ENCODE assay signal across 8 cellular contexts in genomic region chr11:73995247-73995646, GRCh38. TPM values are rescaled to one million over a fixed set of nuclear protein-coding genes. Genes with fewer than 3 reads are reported as not detected.
DNase-seq lines count a peak whose midpoint lies in the region; ATAC-seq and TF ChIP-seq lines count a peak whose summit lies in the region.

No MANE protein-coding gene starts in this region.

- H3K36me3 Mint-ChIP-seq in activated T-cell treated with anti-CD3 and anti-CD28 coated beads, Interleukin-2, amount 50 U/mL, for 24 hours (ENCODE audit: low read depth) = peaks cover 3% of the 10 kb centered on the region
- no peaks in the 10 kb centered on the region for H3K36me3 Mint-ChIP-seq in activated naive CD4-positive, alpha-beta T cell treated with anti-CD3 and anti-CD28 coated beads, Interleukin-2, amount 50 U/mL, for 72 hours
- H3K36me3 Mint-ChIP-seq in glutamatergic neuron (ENCODE audit: unreplicated experiment) = no peaks in the 10 kb centered on the region

- H3K79me1 ChIP-seq in IMR-90 (ENCODE audit: low read depth in 1 of 2, low read length in 2 of 2) = no peaks in the 10 kb centered on the region

- H4K20me1 ChIP-seq in IMR-90 (ENCODE audit: insufficient read depth, low read length) = no peaks in the 10 kb centered on the region
- H4K20me1 ChIP-seq in hepatocyte (ENCODE audit: insufficient read depth, poor library complexity, severe bottlenecking) = no peaks in the 10 kb centered on the region

- H4K5ac ChIP-seq in IMR-90 (ENCODE audit: low read depth, low read length) = no peak overlapping the region

- H3K4me3 Mint-ChIP-seq in activated T-cell treated with anti-CD3 and anti-CD28 coated beads, Interleukin-2, amount 50 U/mL, for 24 hours = peak overlapping the region; percentile 59
- no peak overlapping the region for H3K4me3 Mint-ChIP-seq in glutamatergic neuron (ENCODE audit: unreplicated experiment)

- H2BK120ac ChIP-seq in IMR-90 (ENCODE audit: low read depth, low read length) = no peak overlapping the region

- DNase-seq in activated T-cell treated with anti-CD3 and anti-CD28 coated beads, Interleukin-2, amount 50 U/mL, for 24 hours = no peak
- DNase-seq in activated T-cell treated with anti-CD3 and anti-CD28 coated beads, Interleukin-2, amount 50 U/mL, for 48 hours = no peak
- DNase-seq in IMR-90 (peak; percentile 16), hepatocyte (ENCODE audit: low spot score) (no peak), suprapubic skin (ENCODE audit: low spot score in 2 of 2) (no peak), glutamatergic neuron (no peak)
- DNase-seq in activated naive CD4-positive, alpha-beta T cell treated with anti-CD3 and anti-CD28 coated beads, Interleukin-2, amount 50 U/mL, for 72 hours (ENCODE audit: low spot score in 2 of 2) = no peak
- no peak for DNase-seq in stimulated activated naive CD8-positive, alpha-beta T cell treated with anti-CD3 and anti-CD28 coated beads, Interleukin-15, Interleukin-2, amounts not matched to agents 100 U/mL and 50 U/mL, for 24 hours

- no TSS peak for BruUV-seq in IMR-90 (replicated peaks; lab: Mats Ljungman, UMichigan)

- no peak for TF ChIP-seq EP300 in suprapubic skin (IDR thresholded peaks at IDR 0.05)

- no peaks in the 10 kb centered on the region for H3K79me2 ChIP-seq in hepatocyte

- H3K9me2 ChIP-seq in hepatocyte (replicated peaks; ENCODE audit: insufficient read depth) = no peaks in the 10 kb centered on the region

- H3K23ac ChIP-seq in IMR-90 (ENCODE audit: low read depth, low read length) = no peak overlapping the region

- no peak overlapping the region for H3K18ac ChIP-seq in IMR-90 (ENCODE audit: low read depth, low read length)

- no peak overlapping the region for H3K9ac ChIP-seq in IMR-90 (ENCODE audit: low read depth, low read length)

- H3K4me2 ChIP-seq in IMR-90 (ENCODE audit: low read depth, low read length) (no peak overlapping the region), hepatocyte (no peak overlapping the region)

- peak overlapping the region; percentile 92 for H3K27ac Mint-ChIP-seq in activated T-cell treated with anti-CD3 and anti-CD28 coated beads, Interleukin-2, amount 50 U/mL, for 24 hours
- peak overlapping the region; percentile 94 to 99 for H3K27ac Mint-ChIP-seq in activated naive CD4-positive, alpha-beta T cell treated with anti-CD3 and anti-CD28 coated beads, Interleukin-2, amount 50 U/mL, for 72 hours
- no peak overlapping the region for H3K27ac Mint-ChIP-seq in glutamatergic neuron (ENCODE audit: unreplicated experiment)

- ATAC-seq in IMR-90 (ENCODE audit: low read depth) = no peak; the same call in 1 of the 2 replicates
- ATAC-seq in activated naive CD4-positive, alpha-beta T cell treated with anti-CD3 and anti-CD28 coated beads, Interleukin-2, amount 50 U/mL, for 72 hours = peak; percentile 82 to 87
- peak; percentile 84 for ATAC-seq in stimulated activated naive CD8-positive, alpha-beta T cell treated with anti-CD3 and anti-CD28 coated beads, Interleukin-15, Interleukin-2, amounts not matched to agents 100 U/mL and 50 U/mL, for 24 hours

- no peak overlapping the region for H2BK15ac ChIP-seq in IMR-90 (ENCODE audit: low read depth, low read length)

- in situ Hi-C loops in IMR-90 (cut with MboI; ENCODE audit: low sequenced_read_pairs) = no loop called here

- H4K8ac ChIP-seq in IMR-90 (ENCODE audit: low read depth in 2 of 2, low read length in 2 of 2) = no peak overlapping the region

- intact Hi-C loops in IMR-90 (cut with micrococcal nuclease) = no loop called here

- no peaks in the 10 kb centered on the region for H3K27me3 Mint-ChIP-seq in activated T-cell treated with anti-CD3 and anti-CD28 coated beads, Interleukin-2, amount 50 U/mL, for 24 hours
- H3K27me3 Mint-ChIP-seq in glutamatergic neuron (ENCODE audit: unreplicated experiment) = peaks cover 2% of the 10 kb centered on the region

- TF ChIP-seq POLR2A in IMR-90 (IDR thresholded peaks at IDR 0.05; ENCODE audit: low read depth, low read length) (no peak), suprapubic skin (IDR thresholded peaks at IDR 0.05) (no peak)

- no peaks in the 10 kb centered on the region for H3K9me1 ChIP-seq in IMR-90 (ENCODE audit: insufficient read depth, low read length)

- TF ChIP-seq CTCF in IMR-90 (conservative IDR thresholded peaks at IDR 0.05; ENCODE audit: low read depth, low read length) (no peak), hepatocyte (IDR thresholded peaks at IDR 0.05; ENCODE audit: poor library complexity) (no peak), suprapubic skin (IDR thresholded peaks at IDR 0.05) (no peak), glutamatergic neuron (IDR thresholded peaks at IDR 0.05; ENCODE audit: partially characterized antibody, unreplicated experiment) (no peak)

- H4K91ac ChIP-seq in IMR-90 (ENCODE audit: insufficient read depth, low read depth, low read length) = no peak overlapping the region

- H3K4me3 ChIP-seq in IMR-90 (ENCODE audit: insufficient read depth, low read depth, low read length) = no peak overlapping the region
- no peak overlapping the region for H3K4me3 ChIP-seq in hepatocyte
- H3K4me3 ChIP-seq in suprapubic skin = no peak overlapping the region

- H3K4me1 ChIP-seq in IMR-90 (ENCODE audit: control insufficient read depth, insufficient read depth, low read length) = no peaks in the 10 kb centered on the region
- no peaks in the 10 kb centered on the region for H3K4me1 ChIP-seq in hepatocyte (ENCODE audit: insufficient read depth)
- H3K4me1 ChIP-seq in suprapubic skin = no peaks in the 10 kb centered on the region

- POLR2A ChIA-PET in IMR-90 (lab: Charles Lee; ENCODE audit: unreplicated experiment) = no interaction called here

- no peak overlapping the region for H3K4ac ChIP-seq in IMR-90 (ENCODE audit: low read depth, low read length)

- no peak overlapping the region for H2AFZ ChIP-seq in IMR-90 (replicated peaks; ENCODE audit: low read length, poor library complexity)
- no peak overlapping the region for H2AFZ ChIP-seq in hepatocyte

- H2AK9ac ChIP-seq in IMR-90 (replicated peaks; ENCODE audit: low read depth, low read length, poor library complexity) = no peak overlapping the region

- H2BK5ac ChIP-seq in IMR-90 (ENCODE audit: low read depth, low read length, poor library complexity, severe bottlenecking) = no peak overlapping the region

- H3K27me3 ChIP-seq in IMR-90 (ENCODE audit: control insufficient read depth, insufficient read depth, low read length) (no peaks in the 10 kb centered on the region; the same call in 1 of the 2 replicates), hepatocyte (no peaks in the 10 kb centered on the region), suprapubic skin (no peaks in the 10 kb centered on the region)

- H3K36me3 ChIP-seq in IMR-90 (ENCODE audit: control insufficient read depth, insufficient read depth, low read length) (no peaks in the 10 kb centered on the region), hepatocyte (replicated peaks; ENCODE audit: insufficient read depth, low read depth) (no peaks in the 10 kb centered on the region), suprapubic skin (no peaks in the 10 kb centered on the region)

- no peak overlapping the region for H2BK20ac ChIP-seq in IMR-90 (ENCODE audit: low read depth, low read length)

- H3K9me3 Mint-ChIP-seq in activated T-cell treated with anti-CD3 and anti-CD28 coated beads, Interleukin-2, amount 50 U/mL, for 24 hours = no peaks in the 10 kb centered on the region
- no peaks in the 10 kb centered on the region for H3K9me3 Mint-ChIP-seq in activated naive CD4-positive, alpha-beta T cell treated with anti-CD3 and anti-CD28 coated beads, Interleukin-2, amount 50 U/mL, for 72 hours
- no peaks in the 10 kb centered on the region for H3K9me3 Mint-ChIP-seq in glutamatergic neuron (ENCODE audit: unreplicated experiment)

- H3K9me3 ChIP-seq in IMR-90 (ENCODE audit: control insufficient read depth, insufficient read depth, low read length) (no peaks in the 10 kb centered on the region), hepatocyte (ENCODE audit: low read depth) (no peaks in the 10 kb centered on the region), suprapubic skin (no peaks in the 10 kb centered on the region)

- H3K14ac ChIP-seq in IMR-90 (replicated peaks; ENCODE audit: low read depth, low read length) = no peak overlapping the region

- CTCF ChIA-PET in IMR-90 (lab: Yijun Ruan, JAX) = no interaction called here

- H3K4me1 Mint-ChIP-seq in activated T-cell treated with anti-CD3 and anti-CD28 coated beads, Interleukin-2, amount 50 U/mL, for 24 hours (ENCODE audit: low read depth) = peaks cover 79% of the 10 kb centered on the region
- H3K4me1 Mint-ChIP-seq in glutamatergic neuron (ENCODE audit: low read depth, unreplicated experiment) = peaks cover 3% of the 10 kb centered on the region

- H2AK5ac ChIP-seq in IMR-90 (ENCODE audit: low read depth, low read length) = no peak overlapping the region

- dilution Hi-C loops in IMR-90 (cut with HindIII; ENCODE audit: low sequenced_read_pairs, unreplicated experiment) = no loop called here

- H3K27ac ChIP-seq in IMR-90 (ENCODE audit: insufficient read depth, low read length) (no peak overlapping the region), hepatocyte (no peak overlapping the region), suprapubic skin (no peak overlapping the region)

- no CpG with 5 or more reads among the region's 2 CpGs for WGBS in IMR-90 (ENCODE audit: extremely low coverage in 2 of 2, insufficient read length in 1 of 2), 2 experiments
- 77% methylated on average over 2 of the region's 2 CpGs for WGBS in hepatocyte (ENCODE audit: low lambda C conversion rate, missing lambda C conversion rate)
- WGBS in suprapubic skin = 83% methylated on average over 2 of the region's 2 CpGs

- no peak for TF ChIP-seq RAD21 in IMR-90 (IDR thresholded peaks at IDR 0.05; ENCODE audit: low read length)

- H3K56ac ChIP-seq in IMR-90 (ENCODE audit: extremely low read depth, insufficient read depth, low read length) = no peak overlapping the region

RNA-seq across cellular contexts. Expression of gene UCP2, which starts 12.6 kb away (rescaled TPM):
- total RNA-seq in IMR-90 (2012; rRNA removed) (2.0 and 2.2 TPM in 2 replicates), hepatocyte (8.0 and 9.3 TPM in 2 replicates), suprapubic skin (10 to 100 TPM in 2 of 4 donors, 1 to 10 TPM in 2; 9.8 to 27.3 (median 12.9) TPM), glutamatergic neuron (ENCODE audit: unreplicated experiment) (91.1 TPM)
- polyA plus RNA-seq in IMR-90 (2012; rRNA removed) (11.9 and 12.0 TPM in 2 replicates), hepatocyte (34.9 and 60.7 TPM in 2 replicates)
- 11.1 and 16.7 TPM in 2 replicates for polyA plus RNA-seq in IMR-90 (2012; cell fraction: cytosol; rRNA removed)
- polyA plus RNA-seq in IMR-90 (2012; cell fraction: nucleus; rRNA removed; ENCODE audit: low replicate concordance) = 5.0 and 5.4 TPM in 2 replicates
- 100 to 1,000 TPM; 271 to 326 TPM for total RNA-seq in activated naive CD4-positive, alpha-beta T cell treated with anti-CD3 and anti-CD28 coated beads, Interleukin-2, amount 50 U/mL, for 72 hours

RNA-seq across cellular contexts. Expression of gene UCP3, which starts 13.6 kb away (rescaled TPM):
- total RNA-seq in IMR-90 (2012; rRNA removed) (under 0.01 TPM in 2 replicates), hepatocyte (0.36 and 0.80 TPM in 2 replicates), suprapubic skin (1 to 10 TPM; 2.3 to 6.6 (median 3.9) TPM), glutamatergic neuron (ENCODE audit: unreplicated experiment) (7.6 TPM)
- polyA plus RNA-seq in IMR-90 (2012; rRNA removed) (0.80 TPM in 2 replicates), hepatocyte (not detected in 2 replicates)
- 0.05 and 0.24 TPM in 2 replicates for polyA plus RNA-seq in IMR-90 (2012; cell fraction: cytosol; rRNA removed)
- 5.7 and 10.3 TPM in 2 replicates for polyA plus RNA-seq in IMR-90 (2012; cell fraction: nucleus; rRNA removed; ENCODE audit: low replicate concordance)
- total RNA-seq in activated naive CD4-positive, alpha-beta T cell treated with anti-CD3 and anti-CD28 coated beads, Interleukin-2, amount 50 U/mL, for 72 hours = 1 to 10 TPM; 1.5 to 2.7 TPM

RNA-seq across cellular contexts. Expression of gene DNAJB13, which starts 44.4 kb away (rescaled TPM):
- total RNA-seq in IMR-90 (2012; rRNA removed) (0.18 and 0.28 TPM in 2 replicates), hepatocyte (0.70 TPM in 1 of 2 replicates, not detected in the other), suprapubic skin (not detected), glutamatergic neuron (ENCODE audit: unreplicated experiment) (not detected)
- polyA plus RNA-seq in IMR-90 (2012; rRNA removed) (0.10 and 0.48 TPM in 2 replicates), hepatocyte (0.18 TPM in 1 of 2 replicates, not detected in the other)
- 0.14 TPM in 1 of 2 replicates, not detected in the other for polyA plus RNA-seq in IMR-90 (2012; cell fraction: cytosol; rRNA removed)
- polyA plus RNA-seq in IMR-90 (2012; cell fraction: nucleus; rRNA removed; ENCODE audit: low replicate concordance) = 0.15 and 0.33 TPM in 2 replicates
- total RNA-seq in activated naive CD4-positive, alpha-beta T cell treated with anti-CD3 and anti-CD28 coated beads, Interleukin-2, amount 50 U/mL, for 72 hours = under 1 TPM; 0.29 to 0.32 TPM
